8 cellular contexts compared by ENCODE assay signal in the genomic region with DNA sequence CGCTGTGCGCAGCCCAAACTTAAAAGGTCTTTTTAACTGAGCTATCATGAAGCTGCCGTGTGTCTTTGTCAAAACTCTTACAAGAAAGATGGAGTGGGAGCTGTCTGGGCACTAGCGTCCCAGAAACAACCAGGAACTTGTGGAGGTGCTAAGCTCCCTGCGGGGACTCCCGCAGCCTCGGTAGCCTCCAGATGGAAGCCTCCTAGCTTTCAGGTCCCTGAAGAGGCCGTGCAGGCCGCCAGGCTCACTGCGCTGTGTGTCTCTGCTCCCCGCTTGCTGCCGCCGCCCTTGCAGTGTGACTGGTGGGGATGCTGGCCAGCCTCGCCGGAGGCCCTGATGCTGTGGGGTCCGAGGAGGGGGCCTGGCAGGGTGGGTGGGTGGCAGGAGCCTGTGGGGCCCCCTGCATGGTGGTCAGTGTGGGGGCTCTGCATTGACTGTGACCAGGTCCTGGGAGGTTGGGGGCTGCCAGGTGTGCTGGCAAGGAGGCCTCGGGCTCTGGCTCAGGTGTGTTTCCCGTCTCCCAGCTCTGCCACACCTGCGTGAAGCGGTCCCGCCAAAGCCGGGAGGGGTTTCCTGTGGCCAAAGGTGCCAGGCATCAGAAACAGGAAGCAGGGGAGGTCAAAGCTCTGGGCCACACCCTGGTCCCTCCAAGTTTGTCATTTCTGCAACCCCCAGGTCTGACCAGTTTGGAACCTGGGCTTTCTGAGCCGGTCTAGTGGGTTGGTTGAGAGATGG. TPM values are rescaled to one million over a fixed set of nuclear protein-coding genes. Genes with fewer than 3 reads are reported as not detected.
DNase-seq lines count a peak whose midpoint lies in the region; ATAC-seq, FAIRE-seq and TF ChIP-seq lines count a peak whose summit lies in the region.

No MANE protein-coding gene starts in this region.

- H4K91ac ChIP-seq in IMR-90 (ENCODE audit: insufficient read depth, low read depth, low read length) = no peak overlapping the region

- H3K27ac ChIP-seq in IMR-90 (ENCODE audit: insufficient read depth, low read length) (peak overlapping the region; percentile 63; the same call in 1 of the 2 replicates), GM12878 (ENCODE audit: control insufficient read depth, insufficient read depth) (peak overlapping the region; percentile 89), left lung (peak overlapping the region in 1 of 2 donors; percentile 77), tibial nerve (peak overlapping the region; percentile 11 to 77 (median 74))

- peak; percentile 86 for FAIRE-seq in GM12878 (lab: Jason Lieb, UNC)

- SMC1A ChIA-PET in GM12878 (lab: Charles Lee; ENCODE audit: uncharacterized antibody, unreplicated experiment) = interaction anchor here (0.6 to 1.8 kb wide), 3 partner anchors 16 to 419 kb away, joined by 3 to 4 read pairs (median 3); no protein-coding TSS in a partner anchor

- no peak overlapping the region for H2BK15ac ChIP-seq in IMR-90 (ENCODE audit: low read depth, low read length)

- peaks cover 7% of the 10 kb centered on the region for H3K9me1 ChIP-seq in IMR-90 (ENCODE audit: insufficient read depth, low read length)

- POLR2A ChIA-PET in IMR-90 (lab: Charles Lee; ENCODE audit: unreplicated experiment) (no interaction called here), GM12878 (lab: Charles Lee) (interaction anchor here (0.6 to 1.1 kb wide), 5 partner anchors 54 to 376 kb away, joined by 3 to 4 read pairs (median 3); a partner anchor contains a TSS)

- no peak overlapping the region; the same call in 1 of the 2 replicates for H4K5ac ChIP-seq in IMR-90 (ENCODE audit: low read depth, low read length)

- H3K4me2 ChIP-seq in IMR-90 (ENCODE audit: low read depth, low read length) = peak overlapping the region; percentile 89
- H3K4me2 ChIP-seq in GM12878 (ENCODE audit: control insufficient read depth, insufficient read depth) = peak overlapping the region; percentile 92

- TF ChIP-seq CTCF in AG09309 (IDR thresholded peaks at IDR 0.05; ENCODE audit: control insufficient read depth, insufficient read depth, low read depth, low read length, missing control alignments) (no peak), IMR-90 (conservative IDR thresholded peaks at IDR 0.05; ENCODE audit: low read depth, low read length) (no peak), GM12878 (IDR thresholded peaks at IDR 0.05 in 2 of 3, conservative IDR thresholded peaks at IDR 0.05 in 1 of 3; ENCODE audit: control insufficient read depth in 2 of 3, extremely low read depth in 1 of 3, insufficient read depth in 1 of 3, low read depth in 3 of 3, low read length in 3 of 3) (no peak), left lung (IDR thresholded peaks at IDR 0.05) (no peak), tibial nerve (IDR thresholded peaks at IDR 0.05) (no peak)

- H2BK5ac ChIP-seq in IMR-90 (ENCODE audit: low read depth, low read length, poor library complexity, severe bottlenecking) = no peak overlapping the region

- peak overlapping the region; percentile 95; the same call in 1 of the 2 replicates for H3K23ac ChIP-seq in IMR-90 (ENCODE audit: low read depth, low read length)

- BruUV-seq in IMR-90 (replicated peaks; lab: Mats Ljungman, UMichigan) (no TSS peak), GM12878 (replicated peaks; lab: Mats Ljungman, UMichigan) (no TSS peak)

- DNase-seq in AG09309 (ENCODE audit: low read depth) = no peak
- DNase-seq in IMR-90 = peak; percentile 25
- DNase-seq in GM12878 (ENCODE audit: low read depth, low spot score) = no peak
- peak in 1 of 2 donors; percentile 84 for DNase-seq in left lung
- no peak for DNase-seq in tibial nerve (ENCODE audit: low spot score in 2 of 2)
- no peak for DNase-seq in midbrain (lab: John Stamatoyannopoulos, UW)
- no peak for DNase-seq in A172 (ENCODE audit: low spot score)

- H2AK5ac ChIP-seq in IMR-90 (ENCODE audit: low read depth, low read length) = peak overlapping the region; percentile 58

- H3K9me3 ChIP-seq in IMR-90 (ENCODE audit: control insufficient read depth, insufficient read depth, low read length) (no peaks in the 10 kb centered on the region), GM12878 (replicated peaks; ENCODE audit: control insufficient read depth, insufficient read depth, low read length) (no peaks in the 10 kb centered on the region), left lung (no peaks in the 10 kb centered on the region), tibial nerve (no peaks in the 10 kb centered on the region)

- no peak for TF ChIP-seq EP300 in GM12878 (IDR thresholded peaks at IDR 0.05; ENCODE audit: borderline replicate concordance in 1 of 2, control insufficient read depth in 1 of 2, low read depth in 2 of 2, low read length in 2 of 2)
- no peak for TF ChIP-seq EP300 in tibial nerve (IDR thresholded peaks at IDR 0.05)

- no peak for ATAC-seq in IMR-90 (ENCODE audit: low read depth)
- peak; percentile 1; the same call in 1 of the 3 replicates for ATAC-seq in GM12878
- no peak for ATAC-seq in left lung
- ATAC-seq in HG03432 (IDR thresholded peaks at IDR 0.05; ENCODE audit: unreplicated experiment) = no peak

- H2AK9ac ChIP-seq in IMR-90 (replicated peaks; ENCODE audit: low read depth, low read length, poor library complexity) = peak overlapping the region; percentile 90

- H3K4me1 ChIP-seq in IMR-90 (ENCODE audit: control insufficient read depth, insufficient read depth, low read length) (peaks cover 25% of the 10 kb centered on the region), GM12878 (ENCODE audit: control insufficient read depth, insufficient read depth, low read length) (peaks cover 46% of the 10 kb centered on the region), left lung (peaks cover 24 to 78% of the 10 kb centered on the region in 2 donors), tibial nerve (peaks cover 0 to 68% (median 40%) of the 10 kb centered on the region in 4 donors)

- peak overlapping the region; percentile 91 for H3K14ac ChIP-seq in IMR-90 (replicated peaks; ENCODE audit: low read depth, low read length)

- H3K4me3 ChIP-seq in AG09309 (ENCODE audit: control insufficient read depth, low read depth, low read length) = peak overlapping the region; percentile 74
- H3K4me3 ChIP-seq in IMR-90 (ENCODE audit: insufficient read depth, low read depth, low read length) = peak overlapping the region; percentile 59
- H3K4me3 ChIP-seq in GM12878 = peak overlapping the region; percentile 81
- H3K4me3 ChIP-seq in left lung = peak overlapping the region; percentile 62 to 77
- H3K4me3 ChIP-seq in tibial nerve = peak overlapping the region; percentile 51 to 68 (median 61)

- WGBS in IMR-90 (ENCODE audit: extremely low coverage in 2 of 2, insufficient read length in 1 of 2), 2 experiments = 24% methylated on average over 6 of the region's 23 CpGs; no CpG with 5 or more reads in 1 of the 2 experiments
- WGBS in GM12878 (ENCODE audit: insufficient coverage, insufficient replicate concordance, low lambda C conversion rate, missing lambda C conversion rate) = 1% methylated on average over 20 of the region's 23 CpGs
- WGBS in tibial nerve, 2 donors = 59 to 64% methylated on average over 17 to 23 of the region's 23 CpGs

- H3K4ac ChIP-seq in IMR-90 (ENCODE audit: low read depth, low read length) = peak overlapping the region; percentile 67

- peak overlapping the region; percentile 37 for H3K9ac ChIP-seq in IMR-90 (ENCODE audit: low read depth, low read length)
- peak overlapping the region; percentile 97 for H3K9ac ChIP-seq in GM12878 (ENCODE audit: control insufficient read depth, insufficient read depth, low read length)

- H3K56ac ChIP-seq in IMR-90 (ENCODE audit: extremely low read depth, insufficient read depth, low read length) = no peak overlapping the region

- H2BK20ac ChIP-seq in IMR-90 (ENCODE audit: low read depth, low read length) = no peak overlapping the region

- RAD21 ChIA-PET in GM12878 (lab: Charles Lee; ENCODE audit: unreplicated experiment) = interaction anchor here (1.1 to 1.4 kb wide), 2 partner anchors 10 to 14 kb away, joined by 3 to 4 read pairs; no protein-coding TSS in a partner anchor

- TF ChIP-seq RAD21 in IMR-90 (IDR thresholded peaks at IDR 0.05; ENCODE audit: low read length) = no peak
- no peak for TF ChIP-seq RAD21 in GM12878 (IDR thresholded peaks at IDR 0.05; ENCODE audit: insufficient read depth, low read depth, low read length)

- dilution Hi-C loops in IMR-90 (cut with HindIII; ENCODE audit: low sequenced_read_pairs, unreplicated experiment) = no loop called here

- H3K27me3 ChIP-seq in IMR-90 (ENCODE audit: control insufficient read depth, insufficient read depth, low read length) (no peaks in the 10 kb centered on the region), GM12878 (replicated peaks in 1 of 2; ENCODE audit: control insufficient read depth in 2 of 2, insufficient read depth in 2 of 2, low read length in 1 of 2) (no peaks in the 10 kb centered on the region), left lung (no peaks in the 10 kb centered on the region), tibial nerve (no peaks in the 10 kb centered on the region)

- intact Hi-C loops in IMR-90 (cut with micrococcal nuclease) (loop anchor here (1.0 kb wide), 1 partner anchor 40 kb away; no protein-coding TSS in a partner anchor), GM12878 (cut with micrococcal nuclease; ENCODE audit: unreplicated experiment) (loop anchor here (5.0 kb wide), 1 partner anchor 225 kb away; a partner anchor contains a TSS), left lung (cut with DNase I) (no loop called here)

- H4K8ac ChIP-seq in IMR-90 (ENCODE audit: low read depth in 2 of 2, low read length in 2 of 2) = peak overlapping the region; percentile 29 to 42; a peak in 3 of 4 replicates

- in situ Hi-C loops in IMR-90 (cut with MboI; ENCODE audit: low sequenced_read_pairs) (no loop called here), GM12878 (cut with MboI) (no loop called here)

- peaks cover 54% of the 10 kb centered on the region for H3K79me2 ChIP-seq in GM12878 (ENCODE audit: control insufficient read depth, insufficient read depth, low read length)

- H2AFZ ChIP-seq in IMR-90 (replicated peaks; ENCODE audit: low read length, poor library complexity) (peak overlapping the region; percentile 75), GM12878 (ENCODE audit: control insufficient read depth, low read depth, low read length) (no peak overlapping the region)

- CTCF ChIA-PET in IMR-90 (lab: Yijun Ruan, JAX) (no interaction called here), GM12878 (lab: Yijun Ruan, JAX) (interaction anchor here (0.8 to 1.6 kb wide), 4 partner anchors 18 to 256 kb away, joined by 3 to 5 read pairs (median 4); no protein-coding TSS in a partner anchor)

- no peak for TF ChIP-seq POLR2A in IMR-90 (IDR thresholded peaks at IDR 0.05; ENCODE audit: low read depth, low read length)
- peak; percentile 53; the same call in 1 of the 2 replicates for TF ChIP-seq POLR2A in GM12878 (IDR thresholded peaks at IDR 0.05; ENCODE audit: low read depth, low read length)
- TF ChIP-seq POLR2A in tibial nerve (IDR thresholded peaks at IDR 0.05) = no peak

- H2BK120ac ChIP-seq in IMR-90 (ENCODE audit: low read depth, low read length) = no peak overlapping the region

- peaks cover 14 to 53% of the 10 kb centered on the region in 2 experiments for H3K79me1 ChIP-seq in IMR-90 (ENCODE audit: low read depth in 1 of 2, low read length in 2 of 2)

- H3K18ac ChIP-seq in IMR-90 (ENCODE audit: low read depth, low read length) = no peak overlapping the region; the same call in 1 of the 2 replicates

- H4K20me1 ChIP-seq in IMR-90 (ENCODE audit: insufficient read depth, low read length) = peaks cover 28% of the 10 kb centered on the region
- H4K20me1 ChIP-seq in GM12878 (ENCODE audit: control insufficient read depth, insufficient read depth) = no peaks in the 10 kb centered on the region

- H3K36me3 ChIP-seq in IMR-90 (ENCODE audit: control insufficient read depth, insufficient read depth, low read length) (peaks cover 4% of the 10 kb centered on the region; the same call in 1 of the 2 replicates), GM12878 (ENCODE audit: control insufficient read depth in 2 of 2, insufficient read depth in 2 of 2, low read length in 1 of 2) (peaks cover 0 to 2% of the 10 kb centered on the region in 2 experiments; a peak in 2 of 4 replicates), left lung (no peaks in the 10 kb centered on the region), tibial nerve (no peaks in the 10 kb centered on the region)

RNA-seq across cellular contexts. Expression of a gene that starts 1.2 kb away (rescaled TPM):
- total RNA-seq in IMR-90 (2012; rRNA removed) (13.4 and 13.9 TPM in 2 replicates), GM12878 (2014; rRNA removed) (60.8 and 83.1 TPM in 2 replicates), GM12878 (2014; rRNA removed; fragmentation: Illumina TruSeq; extraction: Trizol) (15.6 and 18.4 TPM in 2 replicates), GM12878 (2021) (111 and 116 TPM in 2 replicates), left lung (10 to 100 TPM; 37.5 to 54.2 TPM), tibial nerve (10 to 100 TPM; 22.4 to 71.4 (median 27.1) TPM)
- polyA plus RNA-seq in IMR-90 (2012; rRNA removed) (42.7 and 45.3 TPM in 2 replicates), GM12878 (2011; rRNA removed) (15.5 and 33.0 TPM in 2 replicates), GM12878 (2014; fragmentation: Illumina TruSeq; extraction: Trizol) (0.93 and 9.0 TPM in 2 replicates), GM12878 (2014; fragmentation: Nextera tagmentation; extraction: Ambion mirVana) (1 to 10 TPM in 1 of 2 experiments, under 1 TPM in 1; 0.43 to 2.2 TPM), GM12878 (2014; rRNA removed) (106 and 125 TPM in 2 replicates), GM12878 (2016; fragmentation: Nextera tagmentation; extraction: Ambion mirVana) (100 to 1,000 TPM in 1 of 2 experiments, 10 to 100 TPM in 1; 93.4 to 109 TPM)
- 32.3 and 48.5 TPM in 2 replicates for polyA plus RNA-seq in IMR-90 (2012; cell fraction: cytosol; rRNA removed)
- polyA plus RNA-seq in IMR-90 (2012; cell fraction: nucleus; rRNA removed; ENCODE audit: low replicate concordance) = 188 and 434 TPM in 2 replicates
- total RNA-seq in GM12878 (2013; cell fraction: nucleolus; rRNA removed) = 46.9 and 56.0 TPM in 2 replicates
- polyA plus RNA-seq in GM12878 (2011; ENCODE audit: low read depth) = 24.6 TPM
- polyA plus RNA-seq in GM12878 (2011; cell fraction: cytosol; rRNA removed) = 51.3 and 72.8 TPM in 2 replicates
- 268 and 321 TPM in 2 replicates for polyA plus RNA-seq in GM12878 (2011; cell fraction: nucleus; rRNA removed)
- polyA plus RNA-seq in GM12878 (2012) = 77.8 and 82.8 TPM in 2 replicates
- polyA minus RNA-seq in GM12878 (2011; rRNA and poly(A)+ RNA removed) = 19.8 and 41.7 TPM in 2 replicates
- 20.7 and 20.9 TPM in 2 replicates for polyA minus RNA-seq in GM12878 (2011; cell fraction: cytosol; rRNA and poly(A)+ RNA removed)
- 23.6 and 31.1 TPM in 2 replicates for polyA minus RNA-seq in GM12878 (2011; cell fraction: nucleus; rRNA and poly(A)+ RNA removed)
- total RNA-seq in A172 (2014; rRNA removed; shearing (Covaris generic)) = 18.9 and 19.2 TPM in 2 replicates

RNA-seq across cellular contexts. Expression of a gene that starts 13.9 kb away (rescaled TPM):
- 10.3 and 10.4 TPM in 2 replicates for total RNA-seq in IMR-90 (2012; rRNA removed)
- polyA plus RNA-seq in IMR-90 (2012; rRNA removed) = 21.4 and 22.9 TPM in 2 replicates
- polyA plus RNA-seq in IMR-90 (2012; cell fraction: cytosol; rRNA removed) = 16.7 and 25.0 TPM in 2 replicates
- 94.1 and 274 TPM in 2 replicates for polyA plus RNA-seq in IMR-90 (2012; cell fraction: nucleus; rRNA removed; ENCODE audit: low replicate concordance)
- total RNA-seq in GM12878 (2013; cell fraction: nucleolus; rRNA removed) = 8.6 and 12.9 TPM in 2 replicates
- total RNA-seq in GM12878 (2014; rRNA removed) = 19.8 and 23.3 TPM in 2 replicates
- 4.1 and 4.3 TPM in 2 replicates for total RNA-seq in GM12878 (2014; rRNA removed; fragmentation: Illumina TruSeq; extraction: Trizol)
- 18.1 and 21.7 TPM in 2 replicates for total RNA-seq in GM12878 (2021)
- 4.5 TPM for polyA plus RNA-seq in GM12878 (2011; ENCODE audit: low read depth)
- 3.2 and 7.6 TPM in 2 replicates for polyA plus RNA-seq in GM12878 (2011; rRNA removed)
- polyA plus RNA-seq in GM12878 (2011; cell fraction: cytosol; rRNA removed) = 13.6 and 22.1 TPM in 2 replicates
- 54.5 and 73.7 TPM in 2 replicates for polyA plus RNA-seq in GM12878 (2011; cell fraction: nucleus; rRNA removed)
- 15.2 and 16.0 TPM in 2 replicates for polyA plus RNA-seq in GM12878 (2012)
- polyA plus RNA-seq in GM12878 (2014; fragmentation: Illumina TruSeq; extraction: Trizol) = 0.16 and 2.4 TPM in 2 replicates
- polyA plus RNA-seq in GM12878 (2014; fragmentation: Nextera tagmentation; extraction: Ambion mirVana) = 1 to 10 TPM in 1 of 2 experiments, under 1 TPM in 1; 0.42 to 1.4 TPM
- polyA plus RNA-seq in GM12878 (2014; rRNA removed) = 20.3 and 28.2 TPM in 2 replicates
- polyA plus RNA-seq in GM12878 (2016; fragmentation: Nextera tagmentation; extraction: Ambion mirVana) = 1 to 10 TPM; 2.1 to 2.3 TPM
- polyA minus RNA-seq in GM12878 (2011; rRNA and poly(A)+ RNA removed) = 5.2 and 11.2 TPM in 2 replicates
- polyA minus RNA-seq in GM12878 (2011; cell fraction: cytosol; rRNA and poly(A)+ RNA removed) = 3.5 and 3.7 TPM in 2 replicates
- polyA minus RNA-seq in GM12878 (2011; cell fraction: nucleus; rRNA and poly(A)+ RNA removed) = 5.3 and 7.7 TPM in 2 replicates
- total RNA-seq in left lung = 10 to 100 TPM; 19.5 to 22.0 TPM
- 10 to 100 TPM; 36.1 to 66.6 (median 44.8) TPM for total RNA-seq in tibial nerve
- 8.0 and 9.5 TPM in 2 replicates for total RNA-seq in A172 (2014; rRNA removed; shearing (Covaris generic))

RNA-seq across cellular contexts. Expression of a gene that starts 16.4 kb away (rescaled TPM):
- under 0.01 and 0.18 TPM in 2 replicates for total RNA-seq in IMR-90 (2012; rRNA removed)
- polyA plus RNA-seq in IMR-90 (2012; rRNA removed) = 1.3 and 1.7 TPM in 2 replicates
- 1.6 and 3.8 TPM in 2 replicates for polyA plus RNA-seq in IMR-90 (2012; cell fraction: cytosol; rRNA removed)
- polyA plus RNA-seq in IMR-90 (2012; cell fraction: nucleus; rRNA removed; ENCODE audit: low replicate concordance) = 7.1 and 11.4 TPM in 2 replicates
- 0.35 and 0.44 TPM in 2 replicates for total RNA-seq in GM12878 (2013; cell fraction: nucleolus; rRNA removed)
- total RNA-seq in GM12878 (2014; rRNA removed) = 0.17 TPM in 1 of 2 replicates, not detected in the other
- total RNA-seq in GM12878 (2014; rRNA removed; fragmentation: Illumina TruSeq; extraction: Trizol) = 0.04 TPM in 1 of 2 replicates, not detected in the other
- 0.32 and 0.44 TPM in 2 replicates for total RNA-seq in GM12878 (2021)
- 0.18 TPM for polyA plus RNA-seq in GM12878 (2011; ENCODE audit: low read depth)
- 0.04 TPM in 1 of 2 replicates, not detected in the other for polyA plus RNA-seq in GM12878 (2011; rRNA removed)
- polyA plus RNA-seq in GM12878 (2011; cell fraction: cytosol; rRNA removed) = 0.07 and 0.08 TPM in 2 replicates
- polyA plus RNA-seq in GM12878 (2011; cell fraction: nucleus; rRNA removed) = 0.63 and 0.73 TPM in 2 replicates
- 0.80 TPM in 2 replicates for polyA plus RNA-seq in GM12878 (2012)
- polyA plus RNA-seq in GM12878 (2014; fragmentation: Illumina TruSeq; extraction: Trizol) = not detected in 2 replicates
- polyA plus RNA-seq in GM12878 (2014; fragmentation: Nextera tagmentation; extraction: Ambion mirVana) = not detected
- polyA plus RNA-seq in GM12878 (2014; rRNA removed) = 0.19 and 0.37 TPM in 2 replicates
- polyA plus RNA-seq in GM12878 (2016; fragmentation: Nextera tagmentation; extraction: Ambion mirVana) = not detected
- 0.15 TPM in 1 of 2 replicates, not detected in the other for polyA minus RNA-seq in GM12878 (2011; rRNA and poly(A)+ RNA removed)
- 0.31 TPM in 1 of 2 replicates, not detected in the other for polyA minus RNA-seq in GM12878 (2011; cell fraction: cytosol; rRNA and poly(A)+ RNA removed)
- polyA minus RNA-seq in GM12878 (2011; cell fraction: nucleus; rRNA and poly(A)+ RNA removed) = not detected in 2 replicates
- total RNA-seq in left lung = 1 to 10 TPM; 2.1 to 4.6 TPM
- total RNA-seq in tibial nerve = under 1 TPM in 1 of 4 donors, not detected in 3; 0.30 TPM
- total RNA-seq in A172 (2014; rRNA removed; shearing (Covaris generic)) = 1.4 and 1.5 TPM in 2 replicates

RNA-seq across cellular contexts. Expression of a gene that starts 57.9 kb away (rescaled TPM):
- total RNA-seq in IMR-90 (2012; rRNA removed) (10.0 and 10.8 TPM in 2 replicates), GM12878 (2014; rRNA removed) (29.8 and 31.1 TPM in 2 replicates), GM12878 (2014; rRNA removed; fragmentation: Illumina TruSeq; extraction: Trizol) (9.7 and 10.4 TPM in 2 replicates), GM12878 (2021) (33.3 and 41.4 TPM in 2 replicates), left lung (10 to 100 TPM; 40.8 to 41.3 TPM), tibial nerve (100 to 1,000 TPM in 1 of 4 donors, 10 to 100 TPM in 3; 72.2 to 127 (median 78.6) TPM)
- polyA plus RNA-seq in IMR-90 (2012; rRNA removed) (28.6 and 30.9 TPM in 2 replicates), GM12878 (2011; rRNA removed) (7.7 and 16.1 TPM in 2 replicates), GM12878 (2014; fragmentation: Illumina TruSeq; extraction: Trizol) (5.7 and 9.6 TPM in 2 replicates), GM12878 (2014; fragmentation: Nextera tagmentation; extraction: Ambion mirVana) (1 to 10 TPM in 1 of 2 experiments, under 1 TPM in 1; 0.74 to 2.0 TPM), GM12878 (2014; rRNA removed) (35.5 and 42.2 TPM in 2 replicates), GM12878 (2016; fragmentation: Nextera tagmentation; extraction: Ambion mirVana) (10 to 100 TPM; 22.8 to 23.0 TPM)
- 7.5 and 13.6 TPM in 2 replicates for polyA plus RNA-seq in IMR-90 (2012; cell fraction: cytosol; rRNA removed)
- polyA plus RNA-seq in IMR-90 (2012; cell fraction: nucleus; rRNA removed; ENCODE audit: low replicate concordance) = 185 and 466 TPM in 2 replicates
- 117 and 138 TPM in 2 replicates for total RNA-seq in GM12878 (2013; cell fraction: nucleolus; rRNA removed)
- polyA plus RNA-seq in GM12878 (2011; ENCODE audit: low read depth) = 14.9 TPM
- polyA plus RNA-seq in GM12878 (2011; cell fraction: cytosol; rRNA removed) = 16.2 and 26.4 TPM in 2 replicates
- polyA plus RNA-seq in GM12878 (2011; cell fraction: nucleus; rRNA removed) = 370 and 394 TPM in 2 replicates
- 31.4 and 32.3 TPM in 2 replicates for polyA plus RNA-seq in GM12878 (2012)
- 13.4 and 15.0 TPM in 2 replicates for polyA minus RNA-seq in GM12878 (2011; rRNA and poly(A)+ RNA removed)
- polyA minus RNA-seq in GM12878 (2011; cell fraction: cytosol; rRNA and poly(A)+ RNA removed) = 10.2 and 10.4 TPM in 2 replicates
- polyA minus RNA-seq in GM12878 (2011; cell fraction: nucleus; rRNA and poly(A)+ RNA removed) = 32.4 and 44.1 TPM in 2 replicates
- 8.9 and 10.6 TPM in 2 replicates for total RNA-seq in A172 (2014; rRNA removed; shearing (Covaris generic))

Comparison
In these comparisons a context has a peak if more than half of its experiments do, and no peak if none do; other contexts are left out.
1. intact Hi-C loops: an anchor here in IMR-90 (1.0 kb wide) and GM12878 (5.0 kb wide); none called in left lung.